Comparison of ENCODE assay signal across 1 cellular context in genomic region chr2:117058366-117058765, GRCh38.
TF ChIP-seq lines count a peak whose summit lies in the region.

No MANE protein-coding gene starts in this region.

TF ChIP-seq in GM23338, 12 proteins besides CTCF, POLR2A, EP300 and RAD21 (continued from another document):
- TF ChIP-seq EZH2 (IDR thresholded peaks at IDR 0.05; ENCODE audit: low read depth, unreplicated experiment), result no peak
